In the genomic region with DNA sequence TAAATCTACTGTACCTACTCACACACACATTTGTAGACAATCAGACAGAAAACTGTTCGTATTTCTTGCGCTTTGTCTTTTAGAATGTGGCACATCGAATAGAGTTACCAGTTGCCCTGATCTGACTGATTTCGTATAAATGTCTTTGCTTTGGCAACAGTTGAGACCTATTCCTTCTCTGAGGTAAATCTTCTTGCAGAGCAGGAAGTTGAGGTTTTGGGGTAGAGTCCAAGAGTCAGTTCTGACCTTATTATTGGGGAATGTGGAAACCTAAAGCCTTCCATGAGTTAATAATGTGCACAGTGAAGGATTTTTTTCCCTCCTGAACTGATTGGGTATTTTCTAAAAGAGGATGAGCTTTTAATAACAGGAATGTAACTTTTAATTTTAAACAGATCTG, we compare ENCODE assay signal across 11 cellular contexts.
A peak's percentile ranks its signal among the peaks of the same experiment; 100 is the strongest.
DNase-seq lines count a peak whose midpoint lies in the region; ATAC-seq and TF ChIP-seq lines count a peak whose summit lies in the region.
"Had no signal": no experiment of that assay in that cellular context is flagged by ENCODE, and none has a peak within 500 bp of the region (broad histone marks: within the 10 kb centered on the region; RNA-seq: fewer than 3 reads in every experiment).

No MANE protein-coding gene starts in this region.

- H3K9ac ChIP-seq in DND-41 (ENCODE audit: low read depth, low read length): peak overlapping the region; percentile 50

- peaks cover 35% of the 10 kb centered on the region for H3K4me1 Mint-ChIP-seq in progenitor cell of endocrine pancreas (ENCODE audit: low read depth)

- no peak overlapping the region for H3K4me3 ChIP-seq in DND-41 (ENCODE audit: low read depth in 1 of 2, low read length in 2 of 2)
- H3K4me3 ChIP-seq: GM23338 had no signal

- peaks cover 59% of the 10 kb centered on the region for H3K4me1 ChIP-seq in DND-41 (ENCODE audit: insufficient read depth, low read length)

- peak; percentile 89 for ATAC-seq in DND-41 (ENCODE audit: insufficient read depth, low read depth)
- ATAC-seq: GM23338 had no signal

- peak overlapping the region; percentile 59 for H3K27ac Mint-ChIP-seq in progenitor cell of endocrine pancreas
- H3K27ac Mint-ChIP-seq: dendritic cell treated with granulocyte-macrophage colony-stimulating factor and Interleukin-4, amounts not matched to agents 40 ng/mL and 50 ng/mL, for 4 days; GM23338 had no signal

- DNase-seq in DND-41 (peak; percentile 34), NOMO-1 treated with DMSO at 0.1 percent for 48 hours (lab: John Stamatoyannopoulos, UW; ENCODE audit: unreplicated experiment) (peak; percentile 54), dermis blood vessel endothelial cell (peak; percentile 48), progenitor cell of endocrine pancreas (ENCODE audit: low spot score, unreplicated experiment) (no peak), GM19240 (ENCODE audit: insufficient read length, low spot score) (no peak), NCI-H146 (lab: John Stamatoyannopoulos, UW) (no peak), activated gamma-delta T cell (lab: John Stamatoyannopoulos, UW) (no peak)
- no peak for DNase-seq in stimulated activated naive CD4-positive, alpha-beta T cell (lab: John Stamatoyannopoulos, UW)
- DNase-seq: MM.1S had no signal

- no peaks in the 10 kb centered on the region for H3K36me3 ChIP-seq in DND-41 (ENCODE audit: insufficient read depth, low read length)

- no peaks in the 10 kb centered on the region for H3K79me2 ChIP-seq in DND-41 (ENCODE audit: insufficient read depth, low read length)

- no peaks in the 10 kb centered on the region for H3K27me3 ChIP-seq in DND-41 (ENCODE audit: insufficient read depth, low read length, poor library complexity)

- H3K4me3 Mint-ChIP-seq in progenitor cell of endocrine pancreas (ENCODE audit: low read depth): no peak overlapping the region
- H3K4me3 Mint-ChIP-seq: dendritic cell treated with granulocyte-macrophage colony-stimulating factor and Interleukin-4, amounts not matched to agents 40 ng/mL and 50 ng/mL, for 4 days; GM23338 had no signal

- H3K36me3 Mint-ChIP-seq in progenitor cell of endocrine pancreas (ENCODE audit: insufficient read depth): peaks cover 8% of the 10 kb centered on the region

- peak overlapping the region; percentile 54 for H3K4me2 ChIP-seq in DND-41 (ENCODE audit: insufficient read depth, low read length)
- H3K4me2 ChIP-seq: GM23338 had no signal

- no peaks in the 10 kb centered on the region for H3K9me3 Mint-ChIP-seq in progenitor cell of endocrine pancreas (ENCODE audit: low read depth)
- H3K9me3 Mint-ChIP-seq: dendritic cell treated with granulocyte-macrophage colony-stimulating factor and Interleukin-4, amounts not matched to agents 40 ng/mL and 50 ng/mL, for 4 days; GM23338 had no signal

- no peaks in the 10 kb centered on the region for H3K27me3 Mint-ChIP-seq in progenitor cell of endocrine pancreas
- H3K27me3 Mint-ChIP-seq: dendritic cell treated with granulocyte-macrophage colony-stimulating factor and Interleukin-4, amounts not matched to agents 40 ng/mL and 50 ng/mL, for 4 days had no signal

- no peaks in the 10 kb centered on the region for H3K9me3 ChIP-seq in DND-41 (ENCODE audit: insufficient read depth, low read length, severe bottlenecking)

- no peak overlapping the region for H2AFZ ChIP-seq in DND-41 (ENCODE audit: low read depth, low read length)
- H2AFZ ChIP-seq: GM23338 had no signal

- TF ChIP-seq CTCF in DND-41 (IDR thresholded peaks at IDR 0.05; ENCODE audit: borderline replicate concordance, extremely low read depth, low read length, poor library complexity, severe bottlenecking) (no peak), progenitor cell of endocrine pancreas (IDR thresholded peaks at IDR 0.05; ENCODE audit: unreplicated experiment) (no peak)

- no peaks in the 10 kb centered on the region for H4K20me1 ChIP-seq in DND-41 (ENCODE audit: insufficient read depth, low read length)

- peak overlapping the region; percentile 82 for H3K27ac ChIP-seq in DND-41 (ENCODE audit: low read length)

Comparison
In these comparisons a context has a peak if more than half of its experiments do, and no peak if none do; other contexts are left out.
1. DNase-seq: peak in DND-41 (single experiment), NOMO-1 treated with DMSO at 0.1 percent for 48 hours (single experiment) and dermis blood vessel endothelial cell (single experiment); none in progenitor cell of endocrine pancreas (single experiment), GM19240 (single experiment), NCI-H146 (single experiment), activated gamma-delta T cell (single experiment) and stimulated activated naive CD4-positive, alpha-beta T cell (0 of 6).